In genomic region chr10:117762819-117763172, GRCh38 we compare ENCODE assay signal across 15 cellular contexts.
DNase-seq lines count a peak whose midpoint lies in the region; ATAC-seq and TF ChIP-seq lines count a peak whose summit lies in the region.
"Had no signal": no experiment of that assay in that cellular context is flagged by ENCODE, and none has a peak within 500 bp of the region (broad histone marks: within the 10 kb centered on the region; RNA-seq: fewer than 3 reads in every experiment).

No MANE protein-coding gene starts in this region.

- H3K36me3 Mint-ChIP-seq in chondrocyte (ENCODE audit: low read depth): no peaks in the 10 kb centered on the region
- H3K36me3 Mint-ChIP-seq: memory B cell had no signal

- TF ChIP-seq EP300 in ovary (IDR thresholded peaks at IDR 0.05): no peak

- intact Hi-C loops in ovary (cut with DNase I): loop anchor here in 1 of 4 donors (10.0 kb wide), 1 partner anchor 1052 kb away; no protein-coding TSS in a partner anchor

- TF ChIP-seq POLR2A in NB4 (IDR thresholded peaks at IDR 0.05; ENCODE audit: extremely low read depth, insufficient read length) (no peak), ovary (IDR thresholded peaks at IDR 0.05) (no peak)

- H3K4me3 ChIP-seq in NB4 (ENCODE audit: low read depth, low read length) (no peak overlapping the region), ovary (no peak overlapping the region)
- H3K4me3 ChIP-seq: skin epidermis had no signal

- TF ChIP-seq CTCF in NB4 (IDR thresholded peaks at IDR 0.05; ENCODE audit: low read depth, low read length) (no peak), chondrocyte (IDR thresholded peaks at IDR 0.05) (no peak), ovary (IDR thresholded peaks at IDR 0.05) (no peak)

- 59 to 64% (median 63%) methylated on average over 9 of the region's 9 CpGs for WGBS in ovary, 3 donors

- H3K4me3 Mint-ChIP-seq in chondrocyte (ENCODE audit: unreplicated experiment): no peak overlapping the region
- H3K4me3 Mint-ChIP-seq: memory B cell, neural crest cell had no signal

- no peaks in the 10 kb centered on the region for H3K4me1 ChIP-seq in ovary (ENCODE audit: insufficient read depth)

- no peaks in the 10 kb centered on the region for H3K36me3 ChIP-seq in ovary

- DNase-seq in NOMO-1 (lab: John Stamatoyannopoulos, UW; ENCODE audit: unreplicated experiment in 2 of 2) (peak; percentile 7), NOMO-1 treated with dmso at 0.1 percent for 144 hours (lab: John Stamatoyannopoulos, UW; ENCODE audit: unreplicated experiment) (no peak), NB4 (ENCODE audit: low read depth) (peak; percentile 23), chondrocyte (ENCODE audit: low spot score) (no peak), stromal cell of bone marrow (ENCODE audit: low read depth) (peak; percentile 44), T1000 (lab: John Stamatoyannopoulos, UW) (no peak), ovary (no peak)
- DNase-seq: activated effector memory CD4-positive, alpha-beta T cell treated with Interleukin-2 at 50 U/mL for 16 hours; NCI-H1105; NCI-H524; SHP77 treated with DMSO at 0.1 percent for 48 hours had no signal

- peak overlapping the region; percentile 73 for H3K27ac Mint-ChIP-seq in chondrocyte (ENCODE audit: unreplicated experiment)
- H3K27ac Mint-ChIP-seq: memory B cell had no signal

- no peak overlapping the region for H3K27ac ChIP-seq in ovary
- H3K27ac ChIP-seq: skin epidermis had no signal

- H3K9me3 Mint-ChIP-seq in chondrocyte (ENCODE audit: low read depth): peaks cover 3% of the 10 kb centered on the region
- H3K9me3 Mint-ChIP-seq: memory B cell, neural crest cell had no signal

- no peaks in the 10 kb centered on the region for H3K27me3 ChIP-seq in ovary

- H3K4me1 Mint-ChIP-seq in chondrocyte (ENCODE audit: low read depth): peaks cover 13% of the 10 kb centered on the region
- H3K4me1 Mint-ChIP-seq: memory B cell, neural crest cell had no signal

- no peak for ATAC-seq in activated CD4-positive, CD25-positive, alpha-beta regulatory T cell treated with anti-CD3 and anti-CD28 coated beads, Interleukin-2, amount 50 U/mL, for 24 hours

- H3K9me3 ChIP-seq in ovary: no peaks in the 10 kb centered on the region

- H3K27me3 Mint-ChIP-seq in chondrocyte (ENCODE audit: low read depth): peaks cover 12% of the 10 kb centered on the region

Comparison
In these comparisons a context has a peak if more than half of its experiments do, and no peak if none do; other contexts are left out.
1. DNase-seq: peak in NOMO-1 (2 of 2), NB4 (single experiment) and stromal cell of bone marrow (single experiment); none in NOMO-1 treated with dmso at 0.1 percent for 144 hours (single experiment), chondrocyte (single experiment), T1000 (single experiment) and ovary (0 of 5).